ENCODE assay signal across 1 cellular context in genomic region chr2:215917953-215918620, GRCh38.
A peak's percentile ranks its signal among the peaks of the same experiment; 100 is the strongest.
TF ChIP-seq lines count a peak whose summit lies in the region.

No MANE protein-coding gene starts in this region.

TF ChIP-seq in GM12878, 131 proteins besides CTCF, POLR2A, EP300 and RAD21 (continued from another document and continues in another):
- TF ChIP-seq CEBPB (IDR thresholded peaks at IDR 0.05; ENCODE audit: borderline replicate concordance in 1 of 2, low read depth in 2 of 2, low read length in 2 of 2) (peak in 1 of 2 experiments; percentile 63; a peak in 1 of 4 replicates), PML (IDR thresholded peaks at IDR 0.05; ENCODE audit: low read length) (peak; percentile 63; the same call in 1 of the 2 replicates), ZNF24 (IDR thresholded peaks at IDR 0.05) (peak; percentile 82; the same call in 1 of the 2 replicates), PAX8 (IDR thresholded peaks at IDR 0.05) (no peak), TARDBP (IDR thresholded peaks at IDR 0.05; ENCODE audit: borderline replicate concordance) (no peak), ZNF274 (IDR thresholded peaks at IDR 0.05; ENCODE audit: insufficient read depth, insufficient read length) (no peak), ZZZ3 (IDR thresholded peaks at IDR 0.05; ENCODE audit: control insufficient read depth, insufficient read length, low read depth) (no peak), CHD1 (IDR thresholded peaks at IDR 0.05; ENCODE audit: low read depth, low read length) (no peak), HDAC6 (IDR thresholded peaks at IDR 0.05; ENCODE audit: unreplicated experiment) (no peak), NFYA (IDR thresholded peaks at IDR 0.05; ENCODE audit: borderline replicate concordance, low read depth, low read length) (no peak), POLR2AphosphoS2 (IDR thresholded peaks at IDR 0.05; ENCODE audit: low read depth, low read length) (no peak), EED (IDR thresholded peaks at IDR 0.05; ENCODE audit: low read depth) (peak; percentile 80), CBX5 (IDR thresholded peaks at IDR 0.05; ENCODE audit: low read depth) (no peak), MEF2A (IDR thresholded peaks at IDR 0.05; ENCODE audit: insufficient read depth, low read depth, low read length) (no peak), REST (IDR thresholded peaks at IDR 0.05; ENCODE audit: low read depth, low read length) (no peak), ZBTB33 (IDR thresholded peaks at IDR 0.05) (no peak), POLR2AphosphoS5 (IDR thresholded peaks at IDR 0.05; ENCODE audit: low read length) (no peak), BRCA1 (IDR thresholded peaks at IDR 0.05; ENCODE audit: low read depth, low read length) (no peak), NR2C2 (IDR thresholded peaks at IDR 0.05; ENCODE audit: borderline replicate concordance, control insufficient read depth, insufficient read length, low read depth) (no peak), IRF3 (IDR thresholded peaks at IDR 0.05) (no peak), BMI1 (IDR thresholded peaks at IDR 0.05; ENCODE audit: borderline replicate concordance) (peak; percentile 76), MTA2 (IDR thresholded peaks at IDR 0.05; ENCODE audit: low read depth) (peak; percentile 96), SIN3A (IDR thresholded peaks at IDR 0.05; ENCODE audit: low read depth, low read length) (no peak), TAF1 (IDR thresholded peaks at IDR 0.05; ENCODE audit: borderline replicate concordance, low read depth, low read length) (no peak), RBBP5 (conservative IDR thresholded peaks at IDR 0.05) (no peak)
- TF ChIP-seq, protein P1, sequence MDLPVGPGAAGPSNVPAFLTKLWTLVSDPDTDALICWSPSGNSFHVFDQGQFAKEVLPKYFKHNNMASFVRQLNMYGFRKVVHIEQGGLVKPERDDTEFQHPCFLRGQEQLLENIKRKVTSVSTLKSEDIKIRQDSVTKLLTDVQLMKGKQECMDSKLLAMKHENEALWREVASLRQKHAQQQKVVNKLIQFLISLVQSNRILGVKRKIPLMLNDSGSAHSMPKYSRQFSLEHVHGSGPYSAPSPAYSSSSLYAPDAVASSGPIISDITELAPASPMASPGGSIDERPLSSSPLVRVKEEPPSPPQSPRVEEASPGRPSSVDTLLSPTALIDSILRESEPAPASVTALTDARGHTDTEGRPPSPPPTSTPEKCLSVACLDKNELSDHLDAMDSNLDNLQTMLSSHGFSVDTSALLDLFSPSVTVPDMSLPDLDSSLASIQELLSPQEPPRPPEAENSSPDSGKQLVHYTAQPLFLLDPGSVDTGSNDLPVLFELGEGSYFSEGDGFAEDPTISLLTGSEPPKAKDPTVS (IDR thresholded peaks at IDR 0.05; ENCODE audit: low read depth, low read length), result no peak
- TF ChIP-seq, protein P2, sequence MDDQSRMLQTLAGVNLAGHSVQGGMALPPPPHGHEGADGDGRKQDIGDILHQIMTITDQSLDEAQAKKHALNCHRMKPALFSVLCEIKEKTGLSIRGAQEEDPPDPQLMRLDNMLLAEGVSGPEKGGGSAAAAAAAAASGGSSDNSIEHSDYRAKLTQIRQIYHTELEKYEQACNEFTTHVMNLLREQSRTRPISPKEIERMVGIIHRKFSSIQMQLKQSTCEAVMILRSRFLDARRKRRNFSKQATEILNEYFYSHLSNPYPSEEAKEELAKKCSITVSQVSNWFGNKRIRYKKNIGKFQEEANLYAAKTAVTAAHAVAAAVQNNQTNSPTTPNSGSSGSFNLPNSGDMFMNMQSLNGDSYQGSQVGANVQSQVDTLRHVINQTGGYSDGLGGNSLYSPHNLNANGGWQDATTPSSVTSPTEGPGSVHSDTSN (IDR thresholded peaks at IDR 0.05; ENCODE audit: insufficient replicate concordance, low read depth, low read length), result no peak
- TF ChIP-seq, protein P3, sequence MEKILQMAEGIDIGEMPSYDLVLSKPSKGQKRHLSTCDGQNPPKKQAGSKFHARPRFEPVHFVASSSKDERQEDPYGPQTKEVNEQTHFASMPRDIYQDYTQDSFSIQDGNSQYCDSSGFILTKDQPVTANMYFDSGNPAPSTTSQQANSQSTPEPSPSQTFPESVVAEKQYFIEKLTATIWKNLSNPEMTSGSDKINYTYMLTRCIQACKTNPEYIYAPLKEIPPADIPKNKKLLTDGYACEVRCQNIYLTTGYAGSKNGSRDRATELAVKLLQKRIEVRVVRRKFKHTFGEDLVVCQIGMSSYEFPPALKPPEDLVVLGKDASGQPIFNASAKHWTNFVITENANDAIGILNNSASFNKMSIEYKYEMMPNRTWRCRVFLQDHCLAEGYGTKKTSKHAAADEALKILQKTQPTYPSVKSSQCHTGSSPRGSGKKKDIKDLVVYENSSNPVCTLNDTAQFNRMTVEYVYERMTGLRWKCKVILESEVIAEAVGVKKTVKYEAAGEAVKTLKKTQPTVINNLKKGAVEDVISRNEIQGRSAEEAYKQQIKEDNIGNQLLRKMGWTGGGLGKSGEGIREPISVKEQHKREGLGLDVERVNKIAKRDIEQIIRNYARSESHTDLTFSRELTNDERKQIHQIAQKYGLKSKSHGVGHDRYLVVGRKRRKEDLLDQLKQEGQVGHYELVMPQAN (conservative IDR thresholded peaks at IDR 0.05), result no peak
- TF ChIP-seq, protein P4, sequence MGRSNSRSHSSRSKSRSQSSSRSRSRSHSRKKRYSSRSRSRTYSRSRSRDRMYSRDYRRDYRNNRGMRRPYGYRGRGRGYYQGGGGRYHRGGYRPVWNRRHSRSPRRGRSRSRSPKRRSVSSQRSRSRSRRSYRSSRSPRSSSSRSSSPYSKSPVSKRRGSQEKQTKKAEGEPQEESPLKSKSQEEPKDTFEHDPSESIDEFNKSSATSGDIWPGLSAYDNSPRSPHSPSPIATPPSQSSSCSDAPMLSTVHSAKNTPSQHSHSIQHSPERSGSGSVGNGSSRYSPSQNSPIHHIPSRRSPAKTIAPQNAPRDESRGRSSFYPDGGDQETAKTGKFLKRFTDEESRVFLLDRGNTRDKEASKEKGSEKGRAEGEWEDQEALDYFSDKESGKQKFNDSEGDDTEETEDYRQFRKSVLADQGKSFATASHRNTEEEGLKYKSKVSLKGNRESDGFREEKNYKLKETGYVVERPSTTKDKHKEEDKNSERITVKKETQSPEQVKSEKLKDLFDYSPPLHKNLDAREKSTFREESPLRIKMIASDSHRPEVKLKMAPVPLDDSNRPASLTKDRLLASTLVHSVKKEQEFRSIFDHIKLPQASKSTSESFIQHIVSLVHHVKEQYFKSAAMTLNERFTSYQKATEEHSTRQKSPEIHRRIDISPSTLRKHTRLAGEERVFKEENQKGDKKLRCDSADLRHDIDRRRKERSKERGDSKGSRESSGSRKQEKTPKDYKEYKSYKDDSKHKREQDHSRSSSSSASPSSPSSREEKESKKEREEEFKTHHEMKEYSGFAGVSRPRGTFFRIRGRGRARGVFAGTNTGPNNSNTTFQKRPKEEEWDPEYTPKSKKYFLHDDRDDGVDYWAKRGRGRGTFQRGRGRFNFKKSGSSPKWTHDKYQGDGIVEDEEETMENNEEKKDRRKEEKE (IDR thresholded peaks at IDR 0.05), result no peak
- TF ChIP-seq, protein P5, sequence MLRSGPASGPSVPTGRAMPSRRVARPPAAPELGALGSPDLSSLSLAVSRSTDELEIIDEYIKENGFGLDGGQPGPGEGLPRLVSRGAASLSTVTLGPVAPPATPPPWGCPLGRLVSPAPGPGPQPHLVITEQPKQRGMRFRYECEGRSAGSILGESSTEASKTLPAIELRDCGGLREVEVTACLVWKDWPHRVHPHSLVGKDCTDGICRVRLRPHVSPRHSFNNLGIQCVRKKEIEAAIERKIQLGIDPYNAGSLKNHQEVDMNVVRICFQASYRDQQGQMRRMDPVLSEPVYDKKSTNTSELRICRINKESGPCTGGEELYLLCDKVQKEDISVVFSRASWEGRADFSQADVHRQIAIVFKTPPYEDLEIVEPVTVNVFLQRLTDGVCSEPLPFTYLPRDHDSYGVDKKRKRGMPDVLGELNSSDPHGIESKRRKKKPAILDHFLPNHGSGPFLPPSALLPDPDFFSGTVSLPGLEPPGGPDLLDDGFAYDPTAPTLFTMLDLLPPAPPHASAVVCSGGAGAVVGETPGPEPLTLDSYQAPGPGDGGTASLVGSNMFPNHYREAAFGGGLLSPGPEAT (IDR thresholded peaks at IDR 0.05; ENCODE audit: low read depth), result peak; percentile 88
- TF ChIP-seq, protein P6, sequence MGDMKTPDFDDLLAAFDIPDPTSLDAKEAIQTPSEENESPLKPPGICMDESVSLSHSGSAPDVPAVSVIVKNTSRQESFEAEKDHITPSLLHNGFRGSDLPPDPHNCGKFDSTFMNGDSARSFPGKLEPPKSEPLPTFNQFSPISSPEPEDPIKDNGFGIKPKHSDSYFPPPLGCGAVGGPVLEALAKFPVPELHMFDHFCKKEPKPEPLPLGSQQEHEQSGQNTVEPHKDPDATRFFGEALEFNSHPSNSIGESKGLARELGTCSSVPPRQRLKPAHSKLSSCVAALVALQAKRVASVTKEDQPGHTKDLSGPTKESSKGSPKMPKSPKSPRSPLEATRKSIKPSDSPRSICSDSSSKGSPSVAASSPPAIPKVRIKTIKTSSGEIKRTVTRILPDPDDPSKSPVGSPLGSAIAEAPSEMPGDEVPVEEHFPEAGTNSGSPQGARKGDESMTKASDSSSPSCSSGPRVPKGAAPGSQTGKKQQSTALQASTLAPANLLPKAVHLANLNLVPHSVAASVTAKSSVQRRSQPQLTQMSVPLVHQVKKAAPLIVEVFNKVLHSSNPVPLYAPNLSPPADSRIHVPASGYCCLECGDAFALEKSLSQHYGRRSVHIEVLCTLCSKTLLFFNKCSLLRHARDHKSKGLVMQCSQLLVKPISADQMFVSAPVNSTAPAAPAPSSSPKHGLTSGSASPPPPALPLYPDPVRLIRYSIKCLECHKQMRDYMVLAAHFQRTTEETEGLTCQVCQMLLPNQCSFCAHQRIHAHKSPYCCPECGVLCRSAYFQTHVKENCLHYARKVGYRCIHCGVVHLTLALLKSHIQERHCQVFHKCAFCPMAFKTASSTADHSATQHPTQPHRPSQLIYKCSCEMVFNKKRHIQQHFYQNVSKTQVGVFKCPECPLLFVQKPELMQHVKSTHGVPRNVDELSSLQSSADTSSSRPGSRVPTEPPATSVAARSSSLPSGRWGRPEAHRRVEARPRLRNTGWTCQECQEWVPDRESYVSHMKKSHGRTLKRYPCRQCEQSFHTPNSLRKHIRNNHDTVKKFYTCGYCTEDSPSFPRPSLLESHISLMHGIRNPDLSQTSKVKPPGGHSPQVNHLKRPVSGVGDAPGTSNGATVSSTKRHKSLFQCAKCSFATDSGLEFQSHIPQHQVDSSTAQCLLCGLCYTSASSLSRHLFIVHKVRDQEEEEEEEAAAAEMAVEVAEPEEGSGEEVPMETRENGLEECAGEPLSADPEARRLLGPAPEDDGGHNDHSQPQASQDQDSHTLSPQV (IDR thresholded peaks at IDR 0.05), result no peak
- TF ChIP-seq, protein P7, sequence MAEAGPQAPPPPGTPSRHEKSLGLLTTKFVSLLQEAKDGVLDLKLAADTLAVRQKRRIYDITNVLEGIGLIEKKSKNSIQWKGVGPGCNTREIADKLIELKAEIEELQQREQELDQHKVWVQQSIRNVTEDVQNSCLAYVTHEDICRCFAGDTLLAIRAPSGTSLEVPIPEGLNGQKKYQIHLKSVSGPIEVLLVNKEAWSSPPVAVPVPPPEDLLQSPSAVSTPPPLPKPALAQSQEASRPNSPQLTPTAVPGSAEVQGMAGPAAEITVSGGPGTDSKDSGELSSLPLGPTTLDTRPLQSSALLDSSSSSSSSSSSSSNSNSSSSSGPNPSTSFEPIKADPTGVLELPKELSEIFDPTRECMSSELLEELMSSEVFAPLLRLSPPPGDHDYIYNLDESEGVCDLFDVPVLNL (IDR thresholded peaks at IDR 0.05; ENCODE audit: low read depth, low read length), result no peak
- TF ChIP-seq, protein P8, sequence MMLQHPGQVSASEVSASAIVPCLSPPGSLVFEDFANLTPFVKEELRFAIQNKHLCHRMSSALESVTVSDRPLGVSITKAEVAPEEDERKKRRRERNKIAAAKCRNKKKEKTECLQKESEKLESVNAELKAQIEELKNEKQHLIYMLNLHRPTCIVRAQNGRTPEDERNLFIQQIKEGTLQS (IDR thresholded peaks at IDR 0.05; ENCODE audit: borderline replicate concordance, extremely low read depth, low read depth, low read length), result no peak
